9 cellular contexts compared by ENCODE assay signal in genomic region chr2:39587641-39588040, GRCh38.
"Had no signal": no experiment of that assay in that cellular context is flagged by ENCODE, and none has a peak within 500 bp of the region (broad histone marks: within the 10 kb centered on the region; RNA-seq: fewer than 3 reads in every experiment).

No MANE protein-coding gene starts in this region.

- H3K9me3 ChIP-seq: HAP-1 had no signal

- ATAC-seq: GM23338, HCT116 had no signal

- H3K4me2 ChIP-seq: GM23338 had no signal

- H2AFZ ChIP-seq: GM23248, GM23338 had no signal

- H3K9ac ChIP-seq: GM23248 had no signal

- H3K4me3 Mint-ChIP-seq: GM23338, H9, HFFc6 had no signal

- H3K4me3 ChIP-seq: GM23248, GM23338, HAP-1 had no signal

- H3K27ac ChIP-seq: GM23248 had no signal

- H3K4me1 Mint-ChIP-seq: GM23338, H9 had no signal

- H3K4me1 ChIP-seq: HAP-1 had no signal

- DNase-seq: GM23248, GOT3, H7, H9, HCEC 1CT, HFFc6 had no signal

- H3K36me3 ChIP-seq: HAP-1 had no signal

- H3K27ac Mint-ChIP-seq: GM23338, HFFc6 had no signal
